12 cellular contexts compared by ENCODE assay signal in genomic region chr2:63054812-63055509, GRCh38. TPM values are rescaled to one million over a fixed set of nuclear protein-coding genes. Genes with fewer than 3 reads are reported as not detected.
DNase-seq lines count a peak whose midpoint lies in the region; ATAC-seq and TF ChIP-seq lines count a peak whose summit lies in the region.
"Had no signal": no experiment of that assay in that cellular context is flagged by ENCODE, and none has a peak within 500 bp of the region (broad histone marks: within the 10 kb centered on the region; RNA-seq: fewer than 3 reads in every experiment).

No MANE protein-coding gene starts in this region.

- DNase-seq in SK-N-SH, result peak; percentile 57
- DNase-seq in T-helper 17 cell, result no peak
- DNase-seq in fibroblast of lung (ENCODE audit: low read depth in 2 of 2), result no peak
- no peak for DNase-seq in psoas muscle
- no peak for DNase-seq in NCI-H510A treated with DMSO at 0.1 percent for 48 hours (lab: John Stamatoyannopoulos, UW)
- no peak for DNase-seq in NCI-H1417 treated with DMSO at 0.1 percent for 48 hours (lab: John Stamatoyannopoulos, UW)
- no peak for DNase-seq in SW 1271 (lab: John Stamatoyannopoulos, UW)
- DNase-seq: amniotic stem cell, GF-D8 had no signal

- H3K36me3 ChIP-seq in SK-N-SH (replicated peaks in 1 of 2; ENCODE audit: control insufficient read depth in 1 of 2, insufficient read depth in 2 of 2, low read length in 1 of 2), result no peaks in the 10 kb centered on the region
- H3K36me3 ChIP-seq in fibroblast of lung (ENCODE audit: control insufficient read depth, insufficient read depth, low read length), result no peaks in the 10 kb centered on the region
- H3K36me3 ChIP-seq in psoas muscle (ENCODE audit: insufficient read depth in 1 of 2, low read depth in 1 of 2), result no peaks in the 10 kb centered on the region
- H3K36me3 ChIP-seq: upper lobe of left lung had no signal

- H3K4me1 Mint-ChIP-seq in T-helper 17 cell, result peaks cover 37% of the 10 kb centered on the region

- CTCF ChIA-PET in SK-N-SH (lab: Yijun Ruan, JAX), result interaction anchor here (0.5 to 2.1 kb wide), 14 partner anchors 8 to 1216 kb away, joined by 3 to 7 read pairs (median 4); no protein-coding TSS in a partner anchor

- peaks cover 78% of the 10 kb centered on the region for H3K27me3 Mint-ChIP-seq in T-helper 17 cell

- H3K79me2 ChIP-seq in SK-N-SH (ENCODE audit: insufficient read depth) (no peaks in the 10 kb centered on the region), fibroblast of lung (ENCODE audit: control insufficient read depth, insufficient read depth, low read length) (no peaks in the 10 kb centered on the region)

- TF ChIP-seq CTCF in SK-N-SH (IDR thresholded peaks at IDR 0.05) (no peak), fibroblast of lung (conservative IDR thresholded peaks at IDR 0.05 in 1 of 2, IDR thresholded peaks at IDR 0.05 in 1 of 2; ENCODE audit: low read depth in 1 of 2, low read length in 2 of 2) (no peak), psoas muscle (IDR thresholded peaks at IDR 0.05) (no peak)

- H3F3A ChIP-seq in SK-N-SH (replicated peaks; ENCODE audit: insufficient read depth), result no peaks in the 10 kb centered on the region

- H3K27me3 ChIP-seq in SK-N-SH (ENCODE audit: insufficient read depth) (peaks cover 25% of the 10 kb centered on the region), fibroblast of lung (ENCODE audit: control insufficient read depth, insufficient read depth, low read length) (peaks cover 77% of the 10 kb centered on the region), psoas muscle (ENCODE audit: insufficient read depth in 3 of 3, low read length in 2 of 3) (peaks cover 0 to 99% (median 81%) of the 10 kb centered on the region in 3 donors)

- H3K36me3 Mint-ChIP-seq in T-helper 17 cell (ENCODE audit: low read depth), result peaks cover 4% of the 10 kb centered on the region

- WGBS in SK-N-SH (ENCODE audit: low lambda C conversion rate), result 53% methylated on average over 18 of the region's 19 CpGs
- WGBS in psoas muscle, 3 donors, result 29 to 34% (median 33%) methylated on average over 14 to 19 of the region's 19 CpGs

- no peak overlapping the region for H3K9ac ChIP-seq in SK-N-SH
- no peak overlapping the region for H3K9ac ChIP-seq in fibroblast of lung (ENCODE audit: insufficient read depth, low read length)

- TF ChIP-seq EP300 in SK-N-SH (IDR thresholded peaks at IDR 0.05; ENCODE audit: borderline replicate concordance in 1 of 2, low read depth in 1 of 2, low read length in 1 of 2), result no peak

- H3K9me2 ChIP-seq in SK-N-SH, result no peaks in the 10 kb centered on the region

- no peaks in the 10 kb centered on the region for H3K9me3 ChIP-seq in SK-N-SH
- H3K9me3 ChIP-seq in T-helper 17 cell (ENCODE audit: control insufficient read depth, low read length, poor library complexity, severe bottlenecking), result no peaks in the 10 kb centered on the region
- H3K9me3 ChIP-seq in fibroblast of lung (ENCODE audit: control insufficient read depth, insufficient read depth, low read depth, low read length), result no peaks in the 10 kb centered on the region
- no peaks in the 10 kb centered on the region for H3K9me3 ChIP-seq in psoas muscle

- H3K4me1 ChIP-seq in SK-N-SH (ENCODE audit: control insufficient read depth in 1 of 2, insufficient read depth in 2 of 2, low read depth in 1 of 2, low read length in 1 of 2) (peaks cover 0 to 26% of the 10 kb centered on the region in 2 experiments; a peak in 2 of 4 replicates), fibroblast of lung (ENCODE audit: control insufficient read depth, extremely low read depth, insufficient read depth, low read length) (no peaks in the 10 kb centered on the region), psoas muscle (peaks cover 28% of the 10 kb centered on the region)

- POLR2A ChIA-PET in SK-N-SH (lab: Yijun Ruan, JAX), result interaction anchor here (1.1 kb wide), 1 partner anchor 549 kb away, joined by 4 read pairs; the partner anchor contains the start of gene TMEM17

- TF ChIP-seq RAD21 in SK-N-SH (IDR thresholded peaks at IDR 0.05; ENCODE audit: low read length), result no peak

- intact Hi-C loops in psoas muscle (cut with DNase I), result no loop called here

- peak overlapping the region in 1 of 2 experiments; percentile 21; a peak in 1 of 4 replicates for H3K4me3 ChIP-seq in SK-N-SH (ENCODE audit: low read depth in 2 of 2, low read length in 1 of 2)
- H3K4me3 ChIP-seq in fibroblast of lung (replicated peaks in 1 of 4; ENCODE audit: control extremely low read depth in 1 of 4, insufficient read depth in 1 of 4, low read depth in 3 of 4, low read length in 4 of 4), result no peak overlapping the region
- H3K4me3 ChIP-seq in psoas muscle, result peak overlapping the region; percentile 49

- no peaks in the 10 kb centered on the region for H4K20me1 ChIP-seq in SK-N-SH (ENCODE audit: insufficient read depth)
- no peaks in the 10 kb centered on the region for H4K20me1 ChIP-seq in fibroblast of lung (ENCODE audit: control insufficient read depth, extremely low read depth, insufficient read depth, low read length)

- no peak overlapping the region for H3K27ac Mint-ChIP-seq in T-helper 17 cell

- peak overlapping the region; percentile 78 for H3K4me3 Mint-ChIP-seq in T-helper 17 cell

- H2AFZ ChIP-seq in SK-N-SH (ENCODE audit: low read depth) (no peak overlapping the region), fibroblast of lung (ENCODE audit: low read length) (no peak overlapping the region)

- ATAC-seq in SK-N-SH treated with all-trans-retinoic acid at 6 μM for 48 hours (no peak), T-helper 17 cell (no peak), psoas muscle (no peak)

- no peak overlapping the region for H3K27ac ChIP-seq in SK-N-SH (ENCODE audit: low read depth in 2 of 2, low read length in 1 of 2)
- H3K27ac ChIP-seq in fibroblast of lung (ENCODE audit: insufficient read depth, low read length), result no peak overlapping the region
- no peak overlapping the region for H3K27ac ChIP-seq in psoas muscle
- H3K27ac ChIP-seq: upper lobe of left lung had no signal

- H3K4me2 ChIP-seq in SK-N-SH (peak overlapping the region; percentile 28; the same call in 1 of the 2 replicates), fibroblast of lung (ENCODE audit: extremely low read depth, insufficient read depth, low read length) (peak overlapping the region; percentile 58)

TF ChIP-seq in SK-N-SH, 30 proteins besides CTCF, POLR2A, EP300 and RAD21:
- TF ChIP-seq FOSL2 (IDR thresholded peaks at IDR 0.05; ENCODE audit: borderline replicate concordance, low read depth), result no peak
- no peak for TF ChIP-seq MEF2A (IDR thresholded peaks at IDR 0.05; ENCODE audit: borderline replicate concordance, low read depth)
- no peak for TF ChIP-seq MXI1 (IDR thresholded peaks at IDR 0.05; ENCODE audit: low read depth, low read length)
- TF ChIP-seq PBX3 (IDR thresholded peaks at IDR 0.05), result no peak
- no peak for TF ChIP-seq FOXM1 (IDR thresholded peaks at IDR 0.05; ENCODE audit: low read depth)
TF ChIP-seq in SK-N-SH: peak in this region for 0.

TF ChIP-seq in SK-N-SH treated with all-trans-retinoic acid at 6 μM for 48 hours, 23 proteins besides CTCF, POLR2A, EP300 and RAD21:
- TF ChIP-seq ZNF8 (CRISPR knock-in tag; IDR thresholded peaks at IDR 0.05) (no peak), RARB (CRISPR knock-in tag; IDR thresholded peaks at IDR 0.05) (no peak), OSR1 (CRISPR knock-in tag; IDR thresholded peaks at IDR 0.05) (no peak), ISL1 (CRISPR knock-in tag; IDR thresholded peaks at IDR 0.05) (no peak), ESRRG (CRISPR knock-in tag; IDR thresholded peaks at IDR 0.05) (no peak), PPARA (CRISPR knock-in tag; IDR thresholded peaks at IDR 0.05; ENCODE audit: borderline replicate concordance) (no peak), ZNF565 (CRISPR knock-in tag; conservative IDR thresholded peaks at IDR 0.05; ENCODE audit: low read depth) (no peak), CSRNP3 (CRISPR knock-in tag; IDR thresholded peaks at IDR 0.05) (no peak), TOX (CRISPR knock-in tag; IDR thresholded peaks at IDR 0.05; ENCODE audit: borderline replicate concordance) (no peak), BACH2 (CRISPR knock-in tag; IDR thresholded peaks at IDR 0.05; ENCODE audit: borderline replicate concordance) (no peak), ZFP30 (CRISPR knock-in tag; IDR thresholded peaks at IDR 0.05) (no peak), CSDC2 (CRISPR knock-in tag; IDR thresholded peaks at IDR 0.05) (no peak), CREB5 (CRISPR knock-in tag; IDR thresholded peaks at IDR 0.05; ENCODE audit: low read depth) (no peak)
TF ChIP-seq in SK-N-SH treated with all-trans-retinoic acid at 6 μM for 48 hours: peak in this region for 0.

RNA-seq across cellular contexts. Expression of gene OTX1, which starts 4.3 kb away (rescaled TPM):
- 0.15 and 0.20 TPM in 2 replicates for polyA plus RNA-seq in SK-N-SH (2012; rRNA removed)
- polyA plus RNA-seq in SK-N-SH (2012; cell fraction: cytosol; rRNA removed), result 0.12 and 0.13 TPM in 2 replicates
- 0.86 and 0.95 TPM in 2 replicates for polyA plus RNA-seq in SK-N-SH (2012; cell fraction: nucleus; rRNA removed)
- total RNA-seq in T-helper 17 cell, result not detected
- total RNA-seq in fibroblast of lung, result 0.17 TPM in 1 of 2 replicates, not detected in the other
- not detected in 2 replicates for polyA plus RNA-seq in fibroblast of lung
- 0.06 and 0.09 TPM in 2 replicates for polyA plus RNA-seq in fibroblast of lung (2012)
- 0.11 TPM in 1 of 2 replicates, not detected in the other for polyA minus RNA-seq in fibroblast of lung (ENCODE audit: low replicate concordance)
- total RNA-seq in psoas muscle, result not detected
- not detected for polyA plus RNA-seq in psoas muscle
- total RNA-seq: mononuclear cell had no signal
